In genomic region chr4:63919636-63920365, GRCh38 we compare ENCODE assay signal across 32 cellular contexts.
"Had no signal": no experiment of that assay in that cellular context is flagged by ENCODE, and none has a peak within 500 bp of the region (broad histone marks: within the 10 kb centered on the region; RNA-seq: fewer than 3 reads in every experiment).

No MANE protein-coding gene starts in this region.

- H3K4me3 Mint-ChIP-seq: memory B cell; mesothelial cell of epicardium; naive B cell; natural killer cell treated with Interleukin-12 subunit alpha and Interleukin-12 subunit beta and Interleukin-15 and Interleukin-18, amount 100 ng/mL, for 72 hours; neural crest cell; stimulated activated memory B cell treated with anti-CD40 and anti-IgM and Interleukin-4, amounts not matched to agents 10 μg/mL and 1 μg/mL and 100 μg/mL, for 72 hours; type B pancreatic cell had no signal

- H3K27me3 ChIP-seq: heart right ventricle, right atrium auricular region, spleen, testis, tibial artery had no signal

- H3K9ac ChIP-seq: parathyroid adenoma had no signal

- FAIRE-seq: endometrium, islet of Langerhans had no signal

- H3K36me3 ChIP-seq: heart right ventricle, left ventricle myocardium inferior, lower lobe of right lung, prostate gland, right atrium auricular region, spleen, tibial artery had no signal

- H3K4me3 ChIP-seq: coronary artery, heart right ventricle, left ventricle myocardium inferior, lower lobe of right lung, mucosa of descending colon, prostate gland, right atrium auricular region, spleen, testis, tibial artery had no signal

- H3K79me2 ChIP-seq: parathyroid adenoma had no signal

- H3K27ac ChIP-seq: coronary artery, heart right ventricle, left ventricle myocardium inferior, lower lobe of right lung, parathyroid adenoma, prostate gland, right atrium auricular region, spleen, testis, tibial artery had no signal

- H3K27ac Mint-ChIP-seq: memory B cell; mesothelial cell of epicardium; naive B cell; natural killer cell treated with Interleukin-12 subunit alpha and Interleukin-12 subunit beta and Interleukin-15 and Interleukin-18, amount 100 ng/mL, for 72 hours; stimulated activated memory B cell treated with anti-CD40 and anti-IgM and Interleukin-4, amounts not matched to agents 10 μg/mL and 1 μg/mL and 100 μg/mL, for 72 hours; type B pancreatic cell had no signal

- H3K27me3 Mint-ChIP-seq: memory B cell; naive B cell; natural killer cell treated with Interleukin-12 subunit alpha and Interleukin-12 subunit beta and Interleukin-15 and Interleukin-18, amount 100 ng/mL, for 72 hours; stimulated activated memory B cell treated with anti-CD40 and anti-IgM and Interleukin-4, amounts not matched to agents 10 μg/mL and 1 μg/mL and 100 μg/mL, for 72 hours; type B pancreatic cell had no signal

- H3K4me1 ChIP-seq: heart right ventricle, left ventricle myocardium inferior, lower lobe of right lung, parathyroid adenoma, prostate gland, right atrium auricular region, spleen, testis, tibial artery had no signal

- H2AFZ ChIP-seq: parathyroid adenoma had no signal

- H3K4me1 Mint-ChIP-seq: memory B cell; mesothelial cell of epicardium; naive B cell; neural crest cell; stimulated activated memory B cell treated with anti-CD40 and anti-IgM and Interleukin-4, amounts not matched to agents 10 μg/mL and 1 μg/mL and 100 μg/mL, for 72 hours had no signal

- DNase-seq: dermis blood vessel endothelial cell; effector memory CD4-positive, alpha-beta T cell; foreskin melanocyte; glutamatergic neuron; heart right ventricle; hippocampal formation; kidney glomerular epithelial cell; left colon; left ventricle myocardium inferior; lower lobe of right lung; mucosa of descending colon; naive B cell; spleen; stimulated activated CD4-positive, alpha-beta T cell treated with anti-CD3 and anti-CD28 coated beads, Interleukin-4, amount 100 ng/mL, for 4 hours; stimulated activated naive CD8-positive, alpha-beta T cell treated with anti-CD3 and anti-CD28 coated beads, Interleukin-15, Interleukin-2, amounts not matched to agents 100 U/mL and 50 U/mL, for 24 hours; substantia nigra; testis; tibial artery had no signal

- ATAC-seq: esophagus mucosa; heart right ventricle; left colon; lower lobe of right lung; mucosa of descending colon; natural killer cell treated with Interleukin-12 subunit alpha and Interleukin-12 subunit beta and Interleukin-15 and Interleukin-18, amount 100 ng/mL, for 72 hours; sciatic nerve; stimulated activated memory B cell treated with anti-CD40 and anti-IgM and Interleukin-4, amounts not matched to agents 10 μg/mL and 1 μg/mL and 100 μg/mL, for 72 hours; stimulated activated naive CD8-positive, alpha-beta T cell treated with anti-CD3 and anti-CD28 coated beads, Interleukin-15, Interleukin-2, amounts not matched to agents 100 U/mL and 50 U/mL, for 24 hours had no signal

- H3K9me3 Mint-ChIP-seq: stimulated activated memory B cell treated with anti-CD40 and anti-IgM and Interleukin-4, amounts not matched to agents 10 μg/mL and 1 μg/mL and 100 μg/mL, for 72 hours; type B pancreatic cell had no signal

- H3K9me3 ChIP-seq: lower lobe of right lung, prostate gland, right atrium auricular region, testis, tibial artery had no signal

- H3K36me3 Mint-ChIP-seq: memory B cell; mesothelial cell of epicardium; naive B cell; natural killer cell treated with Interleukin-12 subunit alpha and Interleukin-12 subunit beta and Interleukin-15 and Interleukin-18, amount 100 ng/mL, for 72 hours; stimulated activated memory B cell treated with anti-CD40 and anti-IgM and Interleukin-4, amounts not matched to agents 10 μg/mL and 1 μg/mL and 100 μg/mL, for 72 hours; type B pancreatic cell had no signal
